In the genomic region with DNA sequence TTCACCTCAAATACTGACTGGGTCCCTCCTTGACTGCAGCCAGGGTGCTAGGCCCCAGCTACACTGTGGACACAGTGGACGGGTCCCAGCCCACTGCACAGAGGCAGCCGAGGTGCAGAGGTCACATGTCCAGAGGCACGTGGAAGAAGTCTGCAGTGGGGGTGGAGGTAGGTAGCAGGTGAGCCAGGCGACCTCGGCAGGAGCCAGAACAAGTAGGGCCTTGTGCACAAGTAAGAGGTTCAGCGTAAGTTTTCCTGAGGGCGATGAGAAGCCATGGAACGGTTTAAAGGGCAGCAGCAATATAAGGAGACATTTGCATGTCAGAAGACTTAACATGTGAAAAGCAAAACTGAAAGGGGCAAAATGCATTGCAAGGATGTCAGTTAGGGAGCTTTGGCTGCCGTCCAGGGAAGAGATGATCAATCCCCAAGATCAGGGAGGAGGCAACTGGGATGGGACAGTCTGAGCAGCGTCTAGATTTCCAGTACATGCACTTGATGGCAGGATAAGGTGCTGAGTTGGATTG, we compare ENCODE assay signal across 1 cellular context.
TF ChIP-seq lines count a peak whose summit lies in the region.

No MANE protein-coding gene starts in this region.

TF ChIP-seq in HepG2, 621 proteins besides CTCF, POLR2A, EP300 and RAD21 (continued from another document and continues in another):
- TF ChIP-seq ZBTB3 (CRISPR knock-in tag; IDR thresholded peaks at IDR 0.05; ENCODE audit: borderline replicate concordance, low read depth): no peak
- TF ChIP-seq ZNF446 (CRISPR knock-in tag; IDR thresholded peaks at IDR 0.05): no peak
- TF ChIP-seq ZNF431 (CRISPR knock-in tag; IDR thresholded peaks at IDR 0.05; ENCODE audit: borderline replicate concordance, low read depth): no peak
- no peak for TF ChIP-seq RAD51 (IDR thresholded peaks at IDR 0.05; ENCODE audit: borderline replicate concordance)
- TF ChIP-seq ARID2 (CRISPR knock-in tag; IDR thresholded peaks at IDR 0.05; ENCODE audit: borderline replicate concordance): no peak
- TF ChIP-seq CENPX (CRISPR knock-in tag; IDR thresholded peaks at IDR 0.05): no peak
- TF ChIP-seq ZNF652 (CRISPR knock-in tag; IDR thresholded peaks at IDR 0.05; ENCODE audit: borderline replicate concordance, low read depth): no peak
- 0 out of 2 replicates have a peak, but pooled peaks have one; percentile 16 for TF ChIP-seq ZNF552 (CRISPR knock-in tag; IDR thresholded peaks at IDR 0.05; ENCODE audit: borderline replicate concordance)
- TF ChIP-seq ZNF30 (CRISPR knock-in tag; IDR thresholded peaks at IDR 0.05): no peak
- no peak for TF ChIP-seq CEBPB (IDR thresholded peaks at IDR 0.05; ENCODE audit: borderline replicate concordance, low read depth, low read length)
- no peak for TF ChIP-seq ZNF225 (CRISPR knock-in tag; IDR thresholded peaks at IDR 0.05)
- TF ChIP-seq, protein P1, sequence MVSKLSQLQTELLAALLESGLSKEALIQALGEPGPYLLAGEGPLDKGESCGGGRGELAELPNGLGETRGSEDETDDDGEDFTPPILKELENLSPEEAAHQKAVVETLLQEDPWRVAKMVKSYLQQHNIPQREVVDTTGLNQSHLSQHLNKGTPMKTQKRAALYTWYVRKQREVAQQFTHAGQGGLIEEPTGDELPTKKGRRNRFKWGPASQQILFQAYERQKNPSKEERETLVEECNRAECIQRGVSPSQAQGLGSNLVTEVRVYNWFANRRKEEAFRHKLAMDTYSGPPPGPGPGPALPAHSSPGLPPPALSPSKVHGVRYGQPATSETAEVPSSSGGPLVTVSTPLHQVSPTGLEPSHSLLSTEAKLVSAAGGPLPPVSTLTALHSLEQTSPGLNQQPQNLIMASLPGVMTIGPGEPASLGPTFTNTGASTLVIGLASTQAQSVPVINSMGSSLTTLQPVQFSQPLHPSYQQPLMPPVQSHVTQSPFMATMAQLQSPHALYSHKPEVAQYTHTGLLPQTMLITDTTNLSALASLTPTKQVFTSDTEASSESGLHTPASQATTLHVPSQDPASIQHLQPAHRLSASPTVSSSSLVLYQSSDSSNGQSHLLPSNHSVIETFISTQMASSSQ (IDR thresholded peaks at IDR 0.05; ENCODE audit: low read depth): no peak
- TF ChIP-seq, protein P1 (CRISPR knock-in tag; IDR thresholded peaks at IDR 0.05; ENCODE audit: borderline replicate concordance): no peak
- TF ChIP-seq MEF2D (CRISPR knock-in tag; IDR thresholded peaks at IDR 0.05): no peak
- TF ChIP-seq ZNF205 (CRISPR knock-in tag; IDR thresholded peaks at IDR 0.05): no peak
- TF ChIP-seq, protein P2, sequence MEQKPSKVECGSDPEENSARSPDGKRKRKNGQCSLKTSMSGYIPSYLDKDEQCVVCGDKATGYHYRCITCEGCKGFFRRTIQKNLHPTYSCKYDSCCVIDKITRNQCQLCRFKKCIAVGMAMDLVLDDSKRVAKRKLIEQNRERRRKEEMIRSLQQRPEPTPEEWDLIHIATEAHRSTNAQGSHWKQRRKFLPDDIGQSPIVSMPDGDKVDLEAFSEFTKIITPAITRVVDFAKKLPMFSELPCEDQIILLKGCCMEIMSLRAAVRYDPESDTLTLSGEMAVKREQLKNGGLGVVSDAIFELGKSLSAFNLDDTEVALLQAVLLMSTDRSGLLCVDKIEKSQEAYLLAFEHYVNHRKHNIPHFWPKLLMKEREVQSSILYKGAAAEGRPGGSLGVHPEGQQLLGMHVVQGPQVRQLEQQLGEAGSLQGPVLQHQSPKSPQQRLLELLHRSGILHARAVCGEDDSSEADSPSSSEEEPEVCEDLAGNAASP (CRISPR knock-in tag; IDR thresholded peaks at IDR 0.05; ENCODE audit: borderline replicate concordance): no peak
- peak; percentile 57 for TF ChIP-seq FOXA3 (CRISPR knock-in tag; IDR thresholded peaks at IDR 0.05)
- no peak for TF ChIP-seq JUNB (CRISPR knock-in tag; IDR thresholded peaks at IDR 0.05; ENCODE audit: borderline replicate concordance)
- no peak for TF ChIP-seq ZNF207 (IDR thresholded peaks at IDR 0.05; ENCODE audit: borderline replicate concordance)
- TF ChIP-seq ZNF484 (CRISPR knock-in tag; IDR thresholded peaks at IDR 0.05; ENCODE audit: borderline replicate concordance, low read depth): no peak
- TF ChIP-seq, protein P3, sequence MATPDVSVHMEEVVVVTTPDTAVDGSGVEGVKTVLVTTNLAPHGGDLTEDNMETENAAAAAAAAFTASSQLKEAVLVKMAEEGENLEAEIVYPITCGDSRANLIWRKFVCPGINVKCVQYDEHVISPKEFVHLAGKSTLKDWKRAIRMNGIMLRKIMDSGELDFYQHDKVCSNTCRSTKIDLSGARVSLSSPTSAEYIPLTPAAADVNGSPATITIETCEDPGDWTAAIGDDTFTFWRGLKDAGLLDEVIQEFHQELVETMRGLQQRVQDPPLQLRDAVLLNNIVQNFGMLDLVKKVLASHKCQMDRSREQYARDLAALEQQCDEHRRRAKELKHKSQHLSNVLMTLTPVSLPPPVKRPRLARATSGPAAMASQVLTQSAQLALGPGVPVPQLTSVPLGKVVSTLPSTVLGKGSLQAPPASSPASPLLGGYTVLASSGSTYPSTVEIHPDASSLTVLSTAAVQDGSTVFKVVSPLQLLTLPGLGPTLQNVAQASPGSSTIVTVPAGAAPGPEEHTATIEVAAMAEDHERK (CRISPR knock-in tag; IDR thresholded peaks at IDR 0.05; ENCODE audit: low read depth): no peak
- no peak for TF ChIP-seq TOE1 (CRISPR knock-in tag; IDR thresholded peaks at IDR 0.05)
- TF ChIP-seq MAFF (IDR thresholded peaks at IDR 0.05; ENCODE audit: low read depth, low read length): no peak
- no peak for TF ChIP-seq ZSCAN30 (CRISPR knock-in tag; IDR thresholded peaks at IDR 0.05)
- TF ChIP-seq ZNF17 (CRISPR knock-in tag; IDR thresholded peaks at IDR 0.05): no peak
- TF ChIP-seq ZNF124 (CRISPR knock-in tag; IDR thresholded peaks at IDR 0.05): no peak
- no peak for TF ChIP-seq MIER3 (CRISPR knock-in tag; IDR thresholded peaks at IDR 0.05; ENCODE audit: borderline replicate concordance)
- TF ChIP-seq AKAP8 (CRISPR knock-in tag; IDR thresholded peaks at IDR 0.05): no peak
- peak; percentile 46; the same call in 1 of the 2 replicates for TF ChIP-seq BORCS8-MEF2B (CRISPR knock-in tag; IDR thresholded peaks at IDR 0.05)
- TF ChIP-seq, protein P4, sequence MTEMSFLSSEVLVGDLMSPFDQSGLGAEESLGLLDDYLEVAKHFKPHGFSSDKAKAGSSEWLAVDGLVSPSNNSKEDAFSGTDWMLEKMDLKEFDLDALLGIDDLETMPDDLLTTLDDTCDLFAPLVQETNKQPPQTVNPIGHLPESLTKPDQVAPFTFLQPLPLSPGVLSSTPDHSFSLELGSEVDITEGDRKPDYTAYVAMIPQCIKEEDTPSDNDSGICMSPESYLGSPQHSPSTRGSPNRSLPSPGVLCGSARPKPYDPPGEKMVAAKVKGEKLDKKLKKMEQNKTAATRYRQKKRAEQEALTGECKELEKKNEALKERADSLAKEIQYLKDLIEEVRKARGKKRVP (CRISPR knock-in tag; IDR thresholded peaks at IDR 0.05): 0 out of 4 replicates have a peak, but pooled peaks of 1 of the 2 experiments have one; percentile 37
- TF ChIP-seq, protein P5, sequence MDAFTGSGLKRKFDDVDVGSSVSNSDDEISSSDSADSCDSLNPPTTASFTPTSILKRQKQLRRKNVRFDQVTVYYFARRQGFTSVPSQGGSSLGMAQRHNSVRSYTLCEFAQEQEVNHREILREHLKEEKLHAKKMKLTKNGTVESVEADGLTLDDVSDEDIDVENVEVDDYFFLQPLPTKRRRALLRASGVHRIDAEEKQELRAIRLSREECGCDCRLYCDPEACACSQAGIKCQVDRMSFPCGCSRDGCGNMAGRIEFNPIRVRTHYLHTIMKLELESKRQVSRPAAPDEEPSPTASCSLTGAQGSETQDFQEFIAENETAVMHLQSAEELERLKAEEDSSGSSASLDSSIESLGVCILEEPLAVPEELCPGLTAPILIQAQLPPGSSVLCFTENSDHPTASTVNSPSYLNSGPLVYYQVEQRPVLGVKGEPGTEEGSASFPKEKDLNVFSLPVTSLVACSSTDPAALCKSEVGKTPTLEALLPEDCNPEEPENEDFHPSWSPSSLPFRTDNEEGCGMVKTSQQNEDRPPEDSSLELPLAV (CRISPR knock-in tag; conservative IDR thresholded peaks at IDR 0.05; ENCODE audit: low read depth): no peak
- TF ChIP-seq, protein P6, sequence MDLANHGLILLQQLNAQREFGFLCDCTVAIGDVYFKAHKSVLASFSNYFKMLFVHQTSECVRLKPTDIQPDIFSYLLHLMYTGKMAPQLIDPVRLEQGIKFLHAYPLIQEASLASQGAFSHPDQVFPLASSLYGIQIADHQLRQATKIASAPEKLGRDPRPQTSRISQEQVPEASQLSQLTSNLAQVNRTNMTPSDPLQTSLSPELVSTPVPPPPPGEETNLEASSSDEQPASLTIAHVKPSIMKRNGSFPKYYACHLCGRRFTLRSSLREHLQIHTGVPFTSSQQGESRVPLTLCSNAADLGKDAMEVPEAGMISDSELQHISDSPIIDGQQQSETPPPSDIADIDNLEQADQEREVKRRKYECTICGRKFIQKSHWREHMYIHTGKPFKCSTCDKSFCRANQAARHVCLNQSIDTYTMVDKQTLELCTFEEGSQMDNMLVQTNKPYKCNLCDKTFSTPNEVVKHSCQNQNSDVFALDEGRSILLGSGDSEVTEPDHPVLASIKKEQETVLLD (CRISPR knock-in tag; IDR thresholded peaks at IDR 0.05; ENCODE audit: low read depth): no peak
- TF ChIP-seq TCF7 (IDR thresholded peaks at IDR 0.05; ENCODE audit: low read depth): no peak
- TF ChIP-seq ZNF20 (CRISPR knock-in tag; IDR thresholded peaks at IDR 0.05): no peak
- no peak for TF ChIP-seq MTA3 (CRISPR knock-in tag; IDR thresholded peaks at IDR 0.05)
- TF ChIP-seq ZNF451 (CRISPR knock-in tag; IDR thresholded peaks at IDR 0.05): no peak
- no peak for TF ChIP-seq ZFP41 (CRISPR knock-in tag; IDR thresholded peaks at IDR 0.05; ENCODE audit: borderline replicate concordance)
- no peak; the same call in 1 of the 2 replicates for TF ChIP-seq ZNF350 (CRISPR knock-in tag; IDR thresholded peaks at IDR 0.05; ENCODE audit: borderline replicate concordance, low read depth)
- no peak for TF ChIP-seq ZNF567 (CRISPR knock-in tag; IDR thresholded peaks at IDR 0.05; ENCODE audit: borderline replicate concordance)
- TF ChIP-seq ZSCAN20 (CRISPR knock-in tag; IDR thresholded peaks at IDR 0.05; ENCODE audit: borderline replicate concordance): no peak
- TF ChIP-seq, protein P7, sequence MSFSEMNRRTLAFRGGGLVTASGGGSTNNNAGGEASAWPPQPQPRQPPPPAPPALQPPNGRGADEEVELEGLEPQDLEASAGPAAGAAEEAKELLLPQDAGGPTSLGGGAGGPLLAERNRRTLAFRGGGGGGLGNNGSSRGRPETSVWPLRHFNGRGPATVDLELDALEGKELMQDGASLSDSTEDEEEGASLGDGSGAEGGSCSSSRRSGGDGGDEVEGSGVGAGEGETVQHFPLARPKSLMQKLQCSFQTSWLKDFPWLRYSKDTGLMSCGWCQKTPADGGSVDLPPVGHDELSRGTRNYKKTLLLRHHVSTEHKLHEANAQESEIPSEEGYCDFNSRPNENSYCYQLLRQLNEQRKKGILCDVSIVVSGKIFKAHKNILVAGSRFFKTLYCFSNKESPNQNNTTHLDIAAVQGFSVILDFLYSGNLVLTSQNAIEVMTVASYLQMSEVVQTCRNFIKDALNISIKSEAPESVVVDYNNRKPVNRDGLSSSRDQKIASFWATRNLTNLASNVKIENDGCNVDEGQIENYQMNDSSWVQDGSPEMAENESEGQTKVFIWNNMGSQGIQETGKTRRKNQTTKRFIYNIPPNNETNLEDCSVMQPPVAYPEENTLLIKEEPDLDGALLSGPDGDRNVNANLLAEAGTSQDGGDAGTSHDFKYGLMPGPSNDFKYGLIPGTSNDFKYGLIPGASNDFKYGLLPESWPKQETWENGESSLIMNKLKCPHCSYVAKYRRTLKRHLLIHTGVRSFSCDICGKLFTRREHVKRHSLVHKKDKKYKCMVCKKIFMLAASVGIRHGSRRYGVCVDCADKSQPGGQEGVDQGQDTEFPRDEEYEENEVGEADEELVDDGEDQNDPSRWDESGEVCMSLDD (CRISPR knock-in tag; IDR thresholded peaks at IDR 0.05; ENCODE audit: borderline replicate concordance): no peak
- TF ChIP-seq DNMT1 (CRISPR knock-in tag; IDR thresholded peaks at IDR 0.05): no peak
- TF ChIP-seq ZNF674 (CRISPR knock-in tag; IDR thresholded peaks at IDR 0.05; ENCODE audit: low read depth): no peak
- TF ChIP-seq, protein P8, sequence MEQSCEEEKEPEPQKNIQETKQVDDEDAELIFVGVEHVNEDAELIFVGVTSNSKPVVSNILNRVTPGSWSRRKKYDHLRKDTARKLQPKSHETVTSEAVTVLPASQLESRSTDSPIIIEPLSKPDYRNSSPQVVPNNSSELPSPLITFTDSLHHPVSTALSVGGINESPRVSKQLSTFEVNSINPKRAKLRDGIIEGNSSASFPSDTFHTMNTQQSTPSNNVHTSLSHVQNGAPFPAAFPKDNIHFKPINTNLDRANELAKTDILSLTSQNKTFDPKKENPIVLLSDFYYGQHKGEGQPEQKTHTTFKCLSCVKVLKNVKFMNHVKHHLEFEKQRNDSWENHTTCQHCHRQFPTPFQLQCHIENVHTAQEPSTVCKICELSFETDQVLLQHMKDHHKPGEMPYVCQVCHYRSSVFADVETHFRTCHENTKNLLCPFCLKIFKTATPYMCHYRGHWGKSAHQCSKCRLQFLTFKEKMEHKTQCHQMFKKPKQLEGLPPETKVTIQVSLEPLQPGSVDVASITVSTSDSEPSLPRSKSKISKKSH (CRISPR knock-in tag; IDR thresholded peaks at IDR 0.05; ENCODE audit: borderline replicate concordance): no peak
- no peak for TF ChIP-seq SCMH1 (CRISPR knock-in tag; IDR thresholded peaks at IDR 0.05; ENCODE audit: borderline replicate concordance)
- no peak for TF ChIP-seq ZNF260 (CRISPR knock-in tag; IDR thresholded peaks at IDR 0.05; ENCODE audit: borderline replicate concordance, low read depth)
- TF ChIP-seq BHLHE40 (IDR thresholded peaks at IDR 0.05; ENCODE audit: low read length): peak; percentile 74
- TF ChIP-seq, protein P9, sequence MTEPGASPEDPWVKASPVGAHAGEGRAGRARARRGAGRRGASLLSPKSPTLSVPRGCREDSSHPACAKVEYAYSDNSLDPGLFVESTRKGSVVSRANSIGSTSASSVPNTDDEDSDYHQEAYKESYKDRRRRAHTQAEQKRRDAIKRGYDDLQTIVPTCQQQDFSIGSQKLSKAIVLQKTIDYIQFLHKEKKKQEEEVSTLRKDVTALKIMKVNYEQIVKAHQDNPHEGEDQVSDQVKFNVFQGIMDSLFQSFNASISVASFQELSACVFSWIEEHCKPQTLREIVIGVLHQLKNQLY (CRISPR knock-in tag; IDR thresholded peaks at IDR 0.05): peak; percentile 89
- peak; percentile 82 for TF ChIP-seq GATAD2A (CRISPR knock-in tag; IDR thresholded peaks at IDR 0.05)
